In genomic region chr11:85653048-85653447, GRCh38 we compare ENCODE assay signal across 23 cellular contexts. TPM values are rescaled to one million over a fixed set of nuclear protein-coding genes. Genes with fewer than 3 reads are reported as not detected.
DNase-seq lines count a peak whose midpoint lies in the region; ATAC-seq, FAIRE-seq and TF ChIP-seq lines count a peak whose summit lies in the region.
"Had no signal": no experiment of that assay in that cellular context is flagged by ENCODE, and none has a peak within 500 bp of the region (broad histone marks: within the 10 kb centered on the region; RNA-seq: fewer than 3 reads in every experiment).

No MANE protein-coding gene starts in this region.

- DNase-seq in activated naive CD4-positive, alpha-beta T cell (lab: John Stamatoyannopoulos, UW): no peak
- DNase-seq in Panc1 (ENCODE audit: low read depth, low spot score) (no peak), GM12878 (ENCODE audit: low read depth, low spot score) (no peak), SW 1271 (lab: John Stamatoyannopoulos, UW) (no peak), MV-4-11 (lab: John Stamatoyannopoulos, UW) (no peak)
- DNase-seq: activated gamma-delta T cell; heart right ventricle; KG1; naive B cell; NCI-H1436; Peyer's patch; SHP77; sigmoid colon; stimulated activated CD4-positive, alpha-beta T cell treated with anti-CD3 and anti-CD28 coated beads, Interleukin-12 subunit alpha, Interleukin-12 subunit beta, amount 100 ng/mL, for 4 hours; stimulated activated CD4-positive, alpha-beta T cell treated with anti-CD3 and anti-CD28 coated beads, Interleukin-2, amount 100 ng/mL, for 48 hours had no signal

- peaks cover 14% of the 10 kb centered on the region for H3K79me2 ChIP-seq in GM12878 (ENCODE audit: control insufficient read depth, insufficient read depth, low read length)

- WGBS in GM12878 (ENCODE audit: insufficient coverage, insufficient replicate concordance, low lambda C conversion rate, missing lambda C conversion rate): 48% methylated on average over 3 of the region's 3 CpGs

- H3K27me3 Mint-ChIP-seq in activated naive CD4-positive, alpha-beta T cell treated with anti-CD3 and anti-CD28 coated beads, Interleukin-2, amount 50 U/mL, for 24 hours: no peaks in the 10 kb centered on the region
- H3K27me3 Mint-ChIP-seq: naive B cell had no signal

- peak overlapping the region; percentile 30 for H3K27ac Mint-ChIP-seq in activated naive CD4-positive, alpha-beta T cell treated with anti-CD3 and anti-CD28 coated beads, Interleukin-2, amount 50 U/mL, for 24 hours

- H3K4me2 ChIP-seq in GM12878 (ENCODE audit: control insufficient read depth, insufficient read depth): no peak overlapping the region
- H3K4me2 ChIP-seq: BLaER1 had no signal

- intact Hi-C loops in Panc1 (cut with micrococcal nuclease; ENCODE audit: unreplicated experiment): no loop called here
- intact Hi-C loops in GM12878 (cut with micrococcal nuclease; ENCODE audit: unreplicated experiment): no loop called here

- POLR2A ChIA-PET in Panc1 (lab: Charles Lee) (no interaction called here), GM12878 (lab: Charles Lee) (interaction anchor here (0.6 to 1.5 kb wide), 3 partner anchors 11 to 30 kb away, joined by 3 to 5 read pairs (median 3); partner anchors contain the start of genes CREBZF and DLG2)

- ATAC-seq in Panc1 (no peak), GM12878 (no peak), GM21447 (IDR thresholded peaks at IDR 0.05; ENCODE audit: unreplicated experiment) (no peak)
- ATAC-seq: heart right ventricle had no signal

- H4K20me1 ChIP-seq in GM12878 (ENCODE audit: control insufficient read depth, insufficient read depth): no peaks in the 10 kb centered on the region

- peaks cover 55% of the 10 kb centered on the region for H3K4me1 Mint-ChIP-seq in activated naive CD4-positive, alpha-beta T cell treated with anti-CD3 and anti-CD28 coated beads, Interleukin-2, amount 50 U/mL, for 24 hours

- BruUV-seq in Panc1 (replicated peaks; lab: Mats Ljungman, UMichigan) (no TSS peak), GM12878 (replicated peaks; lab: Mats Ljungman, UMichigan) (no TSS peak)

- H3K27me3 ChIP-seq in Panc1 (ENCODE audit: control insufficient read depth, insufficient read depth, low read length): no peaks in the 10 kb centered on the region
- no peaks in the 10 kb centered on the region for H3K27me3 ChIP-seq in GM12878 (replicated peaks in 1 of 2; ENCODE audit: control insufficient read depth in 2 of 2, insufficient read depth in 2 of 2, low read length in 1 of 2)
- H3K27me3 ChIP-seq: BLaER1, heart right ventricle, Peyer's patch, sigmoid colon, tibial nerve had no signal

- peaks cover 8% of the 10 kb centered on the region for H3K36me3 Mint-ChIP-seq in activated naive CD4-positive, alpha-beta T cell treated with anti-CD3 and anti-CD28 coated beads, Interleukin-2, amount 50 U/mL, for 24 hours
- H3K36me3 Mint-ChIP-seq: naive B cell had no signal

- no peak for TF ChIP-seq CTCF in Panc1 (IDR thresholded peaks at IDR 0.05)
- TF ChIP-seq CTCF in GM12878 (IDR thresholded peaks at IDR 0.05 in 2 of 3, conservative IDR thresholded peaks at IDR 0.05 in 1 of 3; ENCODE audit: control insufficient read depth in 2 of 3, extremely low read depth in 1 of 3, insufficient read depth in 1 of 3, low read depth in 3 of 3, low read length in 3 of 3): no peak

- CTCF ChIA-PET in Panc1 (lab: Charles Lee) (no interaction called here), GM12878 (lab: Yijun Ruan, JAX) (no interaction called here)

- H3K36me3 ChIP-seq in Panc1 (ENCODE audit: control insufficient read depth, insufficient read depth, low read length) (peaks cover 37% of the 10 kb centered on the region), GM12878 (ENCODE audit: control insufficient read depth in 2 of 2, insufficient read depth in 2 of 2, low read length in 1 of 2) (peaks cover 0 to 7% of the 10 kb centered on the region in 2 experiments; a peak in 2 of 4 replicates)

- no peaks in the 10 kb centered on the region for H3K9me3 ChIP-seq in Panc1 (ENCODE audit: control insufficient read depth, insufficient read depth, low read depth, low read length)
- H3K9me3 ChIP-seq in GM12878 (replicated peaks; ENCODE audit: control insufficient read depth, insufficient read depth, low read length): no peaks in the 10 kb centered on the region
- H3K9me3 ChIP-seq: BLaER1, HAP-1, heart right ventricle, Peyer's patch, sigmoid colon, tibial nerve had no signal

- no peaks in the 10 kb centered on the region for H3K9me3 Mint-ChIP-seq in activated naive CD4-positive, alpha-beta T cell treated with anti-CD3 and anti-CD28 coated beads, Interleukin-2, amount 50 U/mL, for 24 hours
- H3K9me3 Mint-ChIP-seq: naive B cell had no signal

- FAIRE-seq in GM12878 (lab: Jason Lieb, UNC): no peak
- FAIRE-seq: endothelial cell of umbilical vein, frontal cortex had no signal

- H3K4me3 Mint-ChIP-seq in activated naive CD4-positive, alpha-beta T cell treated with anti-CD3 and anti-CD28 coated beads, Interleukin-2, amount 50 U/mL, for 24 hours: no peak overlapping the region
- H3K4me3 Mint-ChIP-seq: naive B cell had no signal

- no peak for TF ChIP-seq RAD21 in GM12878 (IDR thresholded peaks at IDR 0.05; ENCODE audit: insufficient read depth, low read depth, low read length)

- RAD21 ChIA-PET in GM12878 (lab: Charles Lee; ENCODE audit: unreplicated experiment): no interaction called here

- no peak for TF ChIP-seq POLR2A in GM12878 (IDR thresholded peaks at IDR 0.05; ENCODE audit: low read depth, low read length)

- 0 out of 2 replicates have a peak overlapping the region, but pooled peaks have one; percentile 17 for H3K27ac ChIP-seq in Panc1 (ENCODE audit: low read length)
- H3K27ac ChIP-seq in GM12878 (ENCODE audit: control insufficient read depth, insufficient read depth): no peak overlapping the region
- H3K27ac ChIP-seq: BLaER1, heart right ventricle, Peyer's patch, sigmoid colon, tibial nerve had no signal

- H3K9ac ChIP-seq in GM12878 (ENCODE audit: control insufficient read depth, insufficient read depth, low read length): no peak overlapping the region
- H3K9ac ChIP-seq: BLaER1 had no signal

- TF ChIP-seq EP300 in GM12878 (IDR thresholded peaks at IDR 0.05; ENCODE audit: borderline replicate concordance in 1 of 2, control insufficient read depth in 1 of 2, low read depth in 2 of 2, low read length in 2 of 2): no peak

- H3K4me1 ChIP-seq in Panc1 (ENCODE audit: control insufficient read depth, insufficient read depth, low read length): peaks cover 12% of the 10 kb centered on the region
- H3K4me1 ChIP-seq in GM12878 (ENCODE audit: control insufficient read depth, insufficient read depth, low read length): no peaks in the 10 kb centered on the region; the same call in 1 of the 2 replicates

- H3K4me3 ChIP-seq in Panc1 (ENCODE audit: low read depth in 2 of 2, low read length in 2 of 2): no peak overlapping the region
- H3K4me3 ChIP-seq in GM12878: no peak overlapping the region
- H3K4me3 ChIP-seq: BLaER1, HAP-1, heart right ventricle, Peyer's patch, sigmoid colon, tibial nerve had no signal

- in situ Hi-C loops in Panc1 (cut with HindIII; ENCODE audit: low pct_unique_long_range_greater_than_20kb, low sequenced_read_pairs) (no loop called here), GM12878 (cut with MboI) (no loop called here)

- H2AFZ ChIP-seq in GM12878 (ENCODE audit: control insufficient read depth, low read depth, low read length): no peak overlapping the region

- SMC1A ChIA-PET in GM12878 (lab: Charles Lee; ENCODE audit: uncharacterized antibody, unreplicated experiment): interaction anchor here (0.7 kb wide), 1 partner anchor 11 kb away, joined by 3 read pairs; no protein-coding TSS in a partner anchor

RNA-seq across cellular contexts. Expression of gene TMEM126A, which starts 5.3 kb away (rescaled TPM):
- total RNA-seq in Panc1 (2021; ENCODE audit: unreplicated experiment): 50.9 TPM
- 33.3 TPM for polyA plus RNA-seq in Panc1 (2012; ENCODE audit: insufficient read length)
- 4.3 and 5.6 TPM in 2 replicates for total RNA-seq in GM12878 (2013; cell fraction: nucleolus; rRNA removed)
- total RNA-seq in GM12878 (2014; rRNA removed): 38.6 and 49.6 TPM in 2 replicates
- 56.7 and 57.9 TPM in 2 replicates for total RNA-seq in GM12878 (2014; rRNA removed; fragmentation: Illumina TruSeq; extraction: Trizol)
- 40.3 and 41.5 TPM in 2 replicates for total RNA-seq in GM12878 (2021)
- 84.0 TPM for polyA plus RNA-seq in GM12878 (2011; ENCODE audit: low read depth)
- polyA plus RNA-seq in GM12878 (2011; rRNA removed): 85.0 and 104 TPM in 2 replicates
- 32.6 and 37.5 TPM in 2 replicates for polyA plus RNA-seq in GM12878 (2011; cell fraction: cytosol; rRNA removed)
- polyA plus RNA-seq in GM12878 (2011; cell fraction: nucleus; rRNA removed): 14.0 and 21.6 TPM in 2 replicates
- 56.1 and 67.0 TPM in 2 replicates for polyA plus RNA-seq in GM12878 (2012)
- 58.4 and 59.8 TPM in 2 replicates for polyA plus RNA-seq in GM12878 (2014; fragmentation: Illumina TruSeq; extraction: Trizol)
- polyA plus RNA-seq in GM12878 (2014; fragmentation: Nextera tagmentation; extraction: Ambion mirVana): 100 to 1,000 TPM; 184 to 208 TPM
- 41.0 and 53.3 TPM in 2 replicates for polyA plus RNA-seq in GM12878 (2014; rRNA removed)
- 100 to 1,000 TPM in 1 of 2 experiments, 10 to 100 TPM in 1; 92.2 to 103 TPM for polyA plus RNA-seq in GM12878 (2016; fragmentation: Nextera tagmentation; extraction: Ambion mirVana)
- polyA minus RNA-seq in GM12878 (2011; rRNA and poly(A)+ RNA removed): 21.0 and 40.9 TPM in 2 replicates
- polyA minus RNA-seq in GM12878 (2011; cell fraction: cytosol; rRNA and poly(A)+ RNA removed): 5.1 and 7.0 TPM in 2 replicates
- polyA minus RNA-seq in GM12878 (2011; cell fraction: nucleus; rRNA and poly(A)+ RNA removed): 6.0 and 7.0 TPM in 2 replicates

RNA-seq across cellular contexts. Expression of gene CREBZF, which starts 11.9 kb away (rescaled TPM):
- total RNA-seq in Panc1 (2021; ENCODE audit: unreplicated experiment) (75.8 TPM), GM12878 (2014; rRNA removed) (46.5 and 49.2 TPM in 2 replicates), GM12878 (2014; rRNA removed; fragmentation: Illumina TruSeq; extraction: Trizol) (33.0 TPM in 2 replicates), GM12878 (2021) (39.0 and 40.8 TPM in 2 replicates)
- polyA plus RNA-seq in Panc1 (2012; ENCODE audit: insufficient read length): 60.1 TPM
- 186 and 190 TPM in 2 replicates for total RNA-seq in GM12878 (2013; cell fraction: nucleolus; rRNA removed)
- polyA plus RNA-seq in GM12878 (2011; ENCODE audit: low read depth): 12.4 TPM
- polyA plus RNA-seq in GM12878 (2011; rRNA removed) (46.9 and 69.7 TPM in 2 replicates), GM12878 (2014; fragmentation: Illumina TruSeq; extraction: Trizol) (35.1 and 38.3 TPM in 2 replicates), GM12878 (2014; fragmentation: Nextera tagmentation; extraction: Ambion mirVana) (10 to 100 TPM; 11.1 TPM), GM12878 (2014; rRNA removed) (45.9 and 51.2 TPM in 2 replicates), GM12878 (2016; fragmentation: Nextera tagmentation; extraction: Ambion mirVana) (10 to 100 TPM; 25.9 to 27.6 TPM)
- polyA plus RNA-seq in GM12878 (2011; cell fraction: cytosol; rRNA removed): 22.1 and 33.5 TPM in 2 replicates
- 95.6 and 115 TPM in 2 replicates for polyA plus RNA-seq in GM12878 (2011; cell fraction: nucleus; rRNA removed)
- polyA plus RNA-seq in GM12878 (2012): 26.2 and 34.2 TPM in 2 replicates
- 36.6 and 45.9 TPM in 2 replicates for polyA minus RNA-seq in GM12878 (2011; rRNA and poly(A)+ RNA removed)
- 14.9 and 16.4 TPM in 2 replicates for polyA minus RNA-seq in GM12878 (2011; cell fraction: cytosol; rRNA and poly(A)+ RNA removed)
- 67.3 and 84.7 TPM in 2 replicates for polyA minus RNA-seq in GM12878 (2011; cell fraction: nucleus; rRNA and poly(A)+ RNA removed)

RNA-seq across cellular contexts. Expression of gene TMEM126B, which starts 24.7 kb away (rescaled TPM):
- total RNA-seq in Panc1 (2021; ENCODE audit: unreplicated experiment) (106 TPM), GM12878 (2014; rRNA removed) (48.3 and 55.0 TPM in 2 replicates), GM12878 (2014; rRNA removed; fragmentation: Illumina TruSeq; extraction: Trizol) (56.1 and 61.1 TPM in 2 replicates), GM12878 (2021) (36.5 and 36.9 TPM in 2 replicates)
- polyA plus RNA-seq in Panc1 (2012; ENCODE audit: insufficient read length): 52.7 TPM
- 28.0 and 28.8 TPM in 2 replicates for total RNA-seq in GM12878 (2013; cell fraction: nucleolus; rRNA removed)
- polyA plus RNA-seq in GM12878 (2011; ENCODE audit: low read depth): 31.0 TPM
- polyA plus RNA-seq in GM12878 (2011; rRNA removed) (80.1 and 124 TPM in 2 replicates), GM12878 (2014; fragmentation: Illumina TruSeq; extraction: Trizol) (66.6 and 109 TPM in 2 replicates), GM12878 (2014; fragmentation: Nextera tagmentation; extraction: Ambion mirVana) (100 to 1,000 TPM in 1 of 2 experiments, 10 to 100 TPM in 1; 83.8 to 117 TPM), GM12878 (2014; rRNA removed) (47.0 and 65.5 TPM in 2 replicates), GM12878 (2016; fragmentation: Nextera tagmentation; extraction: Ambion mirVana) (10 to 100 TPM; 74.0 to 77.1 TPM)
- polyA plus RNA-seq in GM12878 (2011; cell fraction: cytosol; rRNA removed): 27.2 and 60.1 TPM in 2 replicates
- 30.1 and 35.9 TPM in 2 replicates for polyA plus RNA-seq in GM12878 (2011; cell fraction: nucleus; rRNA removed)
- polyA plus RNA-seq in GM12878 (2012): 26.9 and 34.2 TPM in 2 replicates
- 16.3 and 21.7 TPM in 2 replicates for polyA minus RNA-seq in GM12878 (2011; rRNA and poly(A)+ RNA removed)
- polyA minus RNA-seq in GM12878 (2011; cell fraction: cytosol; rRNA and poly(A)+ RNA removed): 3.6 and 6.3 TPM in 2 replicates
- 5.8 and 9.3 TPM in 2 replicates for polyA minus RNA-seq in GM12878 (2011; cell fraction: nucleus; rRNA and poly(A)+ RNA removed)

RNA-seq across cellular contexts. Expression of gene DLG2, which starts 25.9 kb away (rescaled TPM):
- total RNA-seq in Panc1 (2021; ENCODE audit: unreplicated experiment) (4.2 TPM), GM12878 (2014; rRNA removed) (0.51 and 0.54 TPM in 2 replicates), GM12878 (2014; rRNA removed; fragmentation: Illumina TruSeq; extraction: Trizol) (0.88 and 0.98 TPM in 2 replicates), GM12878 (2021) (0.38 and 1.0 TPM in 2 replicates)
- 1.6 TPM for polyA plus RNA-seq in Panc1 (2012; ENCODE audit: insufficient read length)
- 20.1 and 20.4 TPM in 2 replicates for total RNA-seq in GM12878 (2013; cell fraction: nucleolus; rRNA removed)
- 0.71 TPM for polyA plus RNA-seq in GM12878 (2011; ENCODE audit: low read depth)
- polyA plus RNA-seq in GM12878 (2011; rRNA removed) (0.98 and 1.6 TPM in 2 replicates), GM12878 (2014; fragmentation: Illumina TruSeq; extraction: Trizol) (0.37 and 0.49 TPM in 2 replicates), GM12878 (2014; fragmentation: Nextera tagmentation; extraction: Ambion mirVana) (under 1 TPM; 0.09 to 0.29 TPM), GM12878 (2014; rRNA removed) (0.23 and 0.33 TPM in 2 replicates), GM12878 (2016; fragmentation: Nextera tagmentation; extraction: Ambion mirVana) (under 1 TPM; 0.09 to 0.21 TPM)
- polyA plus RNA-seq in GM12878 (2011; cell fraction: cytosol; rRNA removed): 0.42 and 0.58 TPM in 2 replicates
- 1.6 and 2.0 TPM in 2 replicates for polyA plus RNA-seq in GM12878 (2011; cell fraction: nucleus; rRNA removed)
- 0.84 and 1.3 TPM in 2 replicates for polyA plus RNA-seq in GM12878 (2012)
- polyA minus RNA-seq in GM12878 (2011; rRNA and poly(A)+ RNA removed): 2.7 and 3.1 TPM in 2 replicates
- 1.6 TPM in 1 of 2 replicates, not detected in the other for polyA minus RNA-seq in GM12878 (2011; cell fraction: cytosol; rRNA and poly(A)+ RNA removed)
- polyA minus RNA-seq in GM12878 (2011; cell fraction: nucleus; rRNA and poly(A)+ RNA removed): 4.5 and 6.1 TPM in 2 replicates

RNA-seq across cellular contexts. Expression of gene CCDC89, which starts 32.9 kb away (rescaled TPM):
- total RNA-seq in Panc1 (2021; ENCODE audit: unreplicated experiment) (1.7 TPM), GM12878 (2014; rRNA removed) (not detected in 2 replicates), GM12878 (2014; rRNA removed; fragmentation: Illumina TruSeq; extraction: Trizol) (not detected in 2 replicates), GM12878 (2021) (not detected in 2 replicates)
- 0.68 TPM for polyA plus RNA-seq in Panc1 (2012; ENCODE audit: insufficient read length)
- 0.27 TPM in 1 of 2 replicates, not detected in the other for total RNA-seq in GM12878 (2013; cell fraction: nucleolus; rRNA removed)
- polyA plus RNA-seq in GM12878 (2011; ENCODE audit: low read depth): not detected
- polyA plus RNA-seq in GM12878 (2011; rRNA removed) (0.07 TPM in 1 of 2 replicates, not detected in the other), GM12878 (2014; fragmentation: Illumina TruSeq; extraction: Trizol) (not detected in 2 replicates), GM12878 (2014; fragmentation: Nextera tagmentation; extraction: Ambion mirVana) (under 1 TPM in 1 of 2 experiments, not detected in 1; 0.11 TPM), GM12878 (2014; rRNA removed) (not detected in 2 replicates), GM12878 (2016; fragmentation: Nextera tagmentation; extraction: Ambion mirVana) (under 1 TPM in 1 of 2 experiments, not detected in 1; 0.15 TPM)
- not detected in 2 replicates for polyA plus RNA-seq in GM12878 (2011; cell fraction: cytosol; rRNA removed)
- 0.09 and 0.30 TPM in 2 replicates for polyA plus RNA-seq in GM12878 (2011; cell fraction: nucleus; rRNA removed)
- not detected in 2 replicates for polyA plus RNA-seq in GM12878 (2012)
- polyA minus RNA-seq in GM12878 (2011; rRNA and poly(A)+ RNA removed): not detected in 2 replicates
- polyA minus RNA-seq in GM12878 (2011; cell fraction: cytosol; rRNA and poly(A)+ RNA removed): not detected in 2 replicates
- polyA minus RNA-seq in GM12878 (2011; cell fraction: nucleus; rRNA and poly(A)+ RNA removed): 0.29 and 0.36 TPM in 2 replicates
- total RNA-seq: endothelial cell of umbilical vein, pulmonary artery endothelial cell had no signal
- polyA plus RNA-seq: endothelial cell of umbilical vein had no signal
